Comparison of ENCODE assay signal across 14 cellular contexts in genomic region chr12:29742646-29743045, GRCh38. TPM values are rescaled to one million over a fixed set of nuclear protein-coding genes. Genes with fewer than 3 reads are reported as not detected.
"Had no signal": no experiment of that assay in that cellular context is flagged by ENCODE, and none has a peak within 500 bp of the region (broad histone marks: within the 10 kb centered on the region; RNA-seq: fewer than 3 reads in every experiment).

No MANE protein-coding gene starts in this region.

- DNase-seq: activated CD4-positive, alpha-beta T cell treated with anti-CD3 and anti-CD28 coated beads for 4 hours; activated CD8-positive, alpha-beta memory T cell treated with anti-CD3 and anti-CD28 coated beads, Interleukin-2, amount 50 U/mL, for 4 hours; activated CD8-positive, alpha-beta T cell treated with anti-CD3 and anti-CD28 coated beads for 36 hours; activated naive CD4-positive, alpha-beta T cell; central memory CD4-positive, alpha-beta T cell; effector memory CD4-positive, alpha-beta T cell; mesendoderm; nephron progenitor cell; small intestine; substantia nigra; upper lobe of right lung had no signal

- ATAC-seq: activated CD8-positive, alpha-beta T cell treated with anti-CD3 and anti-CD28 coated beads for 36 hours; SK-N-SH treated with all-trans-retinoic acid at 6 μM for 48 hours; stimulated activated memory B cell treated with anti-CD40 and anti-IgM and Interleukin-4, amounts not matched to agents 10 μg/mL and 1 μg/mL and 100 μg/mL, for 72 hours; upper lobe of right lung had no signal

- H3K4me1 ChIP-seq: upper lobe of right lung had no signal

- H3K27me3 ChIP-seq: upper lobe of right lung had no signal

- H3K9me3 ChIP-seq: upper lobe of right lung had no signal

- H3K27ac ChIP-seq: upper lobe of right lung had no signal

- H3K4me3 ChIP-seq: upper lobe of right lung had no signal

- H3K36me3 ChIP-seq: upper lobe of right lung had no signal

- FAIRE-seq: astrocyte, small intestine had no signal

RNA-seq across cellular contexts. Expression of gene TMTC1, which starts 41.1 kb away (rescaled TPM):
- total RNA-seq: activated CD8-positive, alpha-beta T cell treated with anti-CD3 and anti-CD28 coated beads for 36 hours had no signal
